In the genomic region with DNA sequence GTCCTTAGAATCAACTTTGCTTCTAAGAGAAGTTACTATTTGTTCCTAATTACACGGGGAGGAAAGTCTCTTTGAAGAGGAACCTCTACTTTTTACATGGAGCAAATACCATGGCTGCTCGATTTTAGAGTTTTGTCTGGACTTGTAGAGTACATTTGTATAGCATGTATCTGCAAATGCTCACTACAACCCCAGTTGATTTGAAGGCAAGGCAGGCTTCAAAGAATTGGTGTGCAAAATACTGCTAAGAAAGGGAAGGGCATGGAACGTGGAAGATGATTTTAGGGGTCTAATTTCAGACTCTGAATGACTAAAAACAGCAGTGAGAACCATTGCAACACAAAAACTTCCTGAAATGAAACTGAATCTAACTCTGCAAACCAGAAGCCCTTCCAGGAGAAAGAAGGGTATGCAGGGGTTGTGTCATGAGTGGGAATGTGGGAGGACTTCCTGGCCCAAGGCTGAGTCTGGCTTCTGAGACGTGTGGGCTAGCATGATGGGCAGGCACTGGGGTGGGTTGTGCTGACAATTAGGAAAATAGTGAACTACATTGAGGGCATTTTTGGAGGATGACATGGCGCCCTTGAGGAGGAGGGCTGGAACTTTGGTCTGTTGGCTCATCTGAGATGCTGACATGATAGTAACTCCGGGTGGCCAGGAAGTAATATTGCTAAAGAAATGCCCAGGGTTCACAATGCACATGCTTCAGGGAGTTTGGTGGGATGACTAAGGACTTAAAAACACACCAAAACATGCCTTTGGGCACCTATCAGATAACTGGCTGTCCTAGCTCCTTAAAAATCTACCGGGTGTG, we compare ENCODE assay signal across 1 cellular context.
TF ChIP-seq lines count a peak whose summit lies in the region.

No MANE protein-coding gene starts in this region.

TF ChIP-seq in HepG2, 621 proteins besides CTCF, POLR2A, EP300 and RAD21:
- TF ChIP-seq, protein P1, sequence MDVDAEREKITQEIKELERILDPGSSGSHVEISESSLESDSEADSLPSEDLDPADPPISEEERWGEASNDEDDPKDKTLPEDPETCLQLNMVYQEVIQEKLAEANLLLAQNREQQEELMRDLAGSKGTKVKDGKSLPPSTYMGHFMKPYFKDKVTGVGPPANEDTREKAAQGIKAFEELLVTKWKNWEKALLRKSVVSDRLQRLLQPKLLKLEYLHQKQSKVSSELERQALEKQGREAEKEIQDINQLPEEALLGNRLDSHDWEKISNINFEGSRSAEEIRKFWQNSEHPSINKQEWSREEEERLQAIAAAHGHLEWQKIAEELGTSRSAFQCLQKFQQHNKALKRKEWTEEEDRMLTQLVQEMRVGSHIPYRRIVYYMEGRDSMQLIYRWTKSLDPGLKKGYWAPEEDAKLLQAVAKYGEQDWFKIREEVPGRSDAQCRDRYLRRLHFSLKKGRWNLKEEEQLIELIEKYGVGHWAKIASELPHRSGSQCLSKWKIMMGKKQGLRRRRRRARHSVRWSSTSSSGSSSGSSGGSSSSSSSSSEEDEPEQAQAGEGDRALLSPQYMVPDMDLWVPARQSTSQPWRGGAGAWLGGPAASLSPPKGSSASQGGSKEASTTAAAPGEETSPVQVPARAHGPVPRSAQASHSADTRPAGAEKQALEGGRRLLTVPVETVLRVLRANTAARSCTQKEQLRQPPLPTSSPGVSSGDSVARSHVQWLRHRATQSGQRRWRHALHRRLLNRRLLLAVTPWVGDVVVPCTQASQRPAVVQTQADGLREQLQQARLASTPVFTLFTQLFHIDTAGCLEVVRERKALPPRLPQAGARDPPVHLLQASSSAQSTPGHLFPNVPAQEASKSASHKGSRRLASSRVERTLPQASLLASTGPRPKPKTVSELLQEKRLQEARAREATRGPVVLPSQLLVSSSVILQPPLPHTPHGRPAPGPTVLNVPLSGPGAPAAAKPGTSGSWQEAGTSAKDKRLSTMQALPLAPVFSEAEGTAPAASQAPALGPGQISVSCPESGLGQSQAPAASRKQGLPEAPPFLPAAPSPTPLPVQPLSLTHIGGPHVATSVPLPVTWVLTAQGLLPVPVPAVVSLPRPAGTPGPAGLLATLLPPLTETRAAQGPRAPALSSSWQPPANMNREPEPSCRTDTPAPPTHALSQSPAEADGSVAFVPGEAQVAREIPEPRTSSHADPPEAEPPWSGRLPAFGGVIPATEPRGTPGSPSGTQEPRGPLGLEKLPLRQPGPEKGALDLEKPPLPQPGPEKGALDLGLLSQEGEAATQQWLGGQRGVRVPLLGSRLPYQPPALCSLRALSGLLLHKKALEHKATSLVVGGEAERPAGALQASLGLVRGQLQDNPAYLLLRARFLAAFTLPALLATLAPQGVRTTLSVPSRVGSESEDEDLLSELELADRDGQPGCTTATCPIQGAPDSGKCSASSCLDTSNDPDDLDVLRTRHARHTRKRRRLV (CRISPR knock-in tag; IDR thresholded peaks at IDR 0.05) = no peak
- TF ChIP-seq MAFK (conservative IDR thresholded peaks at IDR 0.05 in 1 of 2, IDR thresholded peaks at IDR 0.05 in 1 of 2; ENCODE audit: low read length in 2 of 2) = 0 out of 4 replicates have a peak, but pooled peaks of 1 of the 2 experiments have one; percentile 2
